Comparison of ENCODE assay signal across 8 cellular contexts in genomic region chr14:55301722-55302121, GRCh38. TPM values are rescaled to one million over a fixed set of nuclear protein-coding genes. Genes with fewer than 3 reads are reported as not detected.
DNase-seq lines count a peak whose midpoint lies in the region; ATAC-seq, FAIRE-seq and TF ChIP-seq lines count a peak whose summit lies in the region.

No MANE protein-coding gene starts in this region.

- no peak overlapping the region for H2AFZ ChIP-seq in GM23248

- 90 to 100% methylated on average over 1 of the region's 1 CpG for WGBS in GM23248 (ENCODE audit: low coverage in 1 of 2, low lambda C conversion rate in 2 of 2, missing lambda C conversion rate in 2 of 2), 2 experiments
- 86% methylated on average over 1 of the region's 1 CpG; no CpG with 5 or more reads in 1 of the 2 donors for WGBS in gastroesophageal sphincter (ENCODE audit: low coverage in 1 of 2), 2 donors

- peaks cover 93% of the 10 kb centered on the region for H3K79me2 ChIP-seq in GM23248 (ENCODE audit: insufficient read depth)

- H3K9me3 ChIP-seq in GM23248 (ENCODE audit: low read depth) = no peaks in the 10 kb centered on the region
- no peaks in the 10 kb centered on the region for H3K9me3 ChIP-seq in gastroesophageal sphincter
- no peaks in the 10 kb centered on the region for H3K9me3 ChIP-seq in kidney (ENCODE audit: control insufficient read depth in 1 of 2, low read length in 2 of 2)

- intact Hi-C loops in kidney (cut with DNase I) = no loop called here

- no peak for TF ChIP-seq CTCF in gastroesophageal sphincter (IDR thresholded peaks at IDR 0.05)
- no peak for TF ChIP-seq CTCF in kidney (IDR thresholded peaks at IDR 0.05; ENCODE audit: borderline replicate concordance, extremely low read depth, insufficient read depth)

- H3K27me3 ChIP-seq in GM23248 (replicated peaks; ENCODE audit: insufficient read depth) (no peaks in the 10 kb centered on the region), gastroesophageal sphincter (no peaks in the 10 kb centered on the region)

- ATAC-seq in gastroesophageal sphincter = peak; percentile 39
- ATAC-seq in GM19324 (IDR thresholded peaks at IDR 0.05; ENCODE audit: low FRiP score, unreplicated experiment) = no peak
- no peak for ATAC-seq in GM19397 (IDR thresholded peaks at IDR 0.05; ENCODE audit: unreplicated experiment)

- H3K9ac ChIP-seq in GM23248 (no peak overlapping the region), kidney (ENCODE audit: low read length in 2 of 2) (no peak overlapping the region)

- no peak overlapping the region for H3K4me2 ChIP-seq in GM23248 (ENCODE audit: unreplicated experiment)

- H3K36me3 ChIP-seq in GM23248 (ENCODE audit: low read depth) = 0 out of 2 replicates have a peak, but pooled peaks cover 3% of the 10 kb centered on the region
- peaks cover 0 to 9% of the 10 kb centered on the region in 2 donors for H3K36me3 ChIP-seq in gastroesophageal sphincter
- H3K36me3 ChIP-seq in kidney (ENCODE audit: control insufficient read depth in 1 of 2, insufficient read depth in 2 of 2, low read length in 2 of 2) = peaks cover 0 to 3% of the 10 kb centered on the region in 2 donors

- H4K20me1 ChIP-seq in GM23248 (ENCODE audit: insufficient read depth) = no peaks in the 10 kb centered on the region

- no peaks in the 10 kb centered on the region for H3F3A ChIP-seq in GM23248 (ENCODE audit: insufficient read depth)

- no peak overlapping the region for H3K4me3 ChIP-seq in GM23248
- no peak overlapping the region for H3K4me3 ChIP-seq in gastroesophageal sphincter
- H3K4me3 ChIP-seq in kidney (ENCODE audit: low read length in 2 of 2) = no peak overlapping the region

- FAIRE-seq in kidney (lab: Jason Lieb, UNC) = no peak

- H3K27ac ChIP-seq in GM23248 (no peak overlapping the region), gastroesophageal sphincter (no peak overlapping the region), kidney (ENCODE audit: low read depth in 2 of 2, low read length in 2 of 2) (no peak overlapping the region)

- H3K9me2 ChIP-seq in GM23248 (ENCODE audit: insufficient read depth) = no peaks in the 10 kb centered on the region

- H3K4me1 ChIP-seq in GM23248 (ENCODE audit: insufficient read depth) (peaks cover 7% of the 10 kb centered on the region; the same call in 1 of the 2 replicates), gastroesophageal sphincter (peaks cover 0 to 60% (median 4%) of the 10 kb centered on the region in 3 donors), kidney (ENCODE audit: control insufficient read depth in 1 of 2, insufficient read depth in 1 of 2, low read depth in 1 of 2, low read length in 2 of 2) (peaks cover 4 to 11% of the 10 kb centered on the region in 2 donors)

- TF ChIP-seq EP300 in gastroesophageal sphincter (IDR thresholded peaks at IDR 0.05) = no peak

- DNase-seq in AG08395 (ENCODE audit: low spot score) (peak; percentile 45), GM23248 (peak; percentile 62), RKO (ENCODE audit: low spot score) (peak; percentile 45), NCI-H510A treated with DMSO at 0.1 percent for 48 hours (lab: John Stamatoyannopoulos, UW) (no peak), kidney (no peak)

- in situ Hi-C loops in GM23248 (cut with MboI) = no loop called here

- no peak for TF ChIP-seq POLR2A in gastroesophageal sphincter (IDR thresholded peaks at IDR 0.05)

RNA-seq across cellular contexts. Expression of gene FBXO34, which starts 30.5 kb away (rescaled TPM):
- total RNA-seq in GM23248 (2014; rRNA removed; shearing (Covaris generic)) = 8.9 and 10.5 TPM in 2 replicates
- polyA plus RNA-seq in GM23248 (2016; fragmentation: Nextera tagmentation; extraction: Ambion mirVana) = 10.2 and 10.9 TPM in 2 replicates
- 10 to 100 TPM; 18.8 to 32.5 (median 21.8) TPM for total RNA-seq in gastroesophageal sphincter
- total RNA-seq in kidney = 38.5 TPM
- polyA plus RNA-seq in kidney (ENCODE audit: insufficient read depth, low read depth, low replicate concordance) = 12.8 TPM

Comparison
In these comparisons a context has a peak if more than half of its experiments do, and no peak if none do; other contexts are left out.
1. DNase-seq: peak in AG08395 (single experiment), GM23248 (single experiment) and RKO (single experiment); none in NCI-H510A treated with DMSO at 0.1 percent for 48 hours (single experiment) and kidney (single experiment).